8 cellular contexts compared by ENCODE assay signal in genomic region chr11:43879789-43880639, GRCh38. TPM values are rescaled to one million over a fixed set of nuclear protein-coding genes. Genes with fewer than 3 reads are reported as not detected.
DNase-seq lines count a peak whose midpoint lies in the region; FAIRE-seq and TF ChIP-seq lines count a peak whose summit lies in the region.

No MANE protein-coding gene starts in this region.

- peak overlapping the region; percentile 53 for H3K4me2 ChIP-seq in endothelial cell of umbilical vein (ENCODE audit: insufficient read depth, low read length)

- H3K9me1 ChIP-seq in endothelial cell of umbilical vein (replicated peaks; ENCODE audit: control insufficient read depth, extremely low read depth, insufficient read depth, low read length) = no peaks in the 10 kb centered on the region

- H3K27ac Mint-ChIP-seq in osteocyte (ENCODE audit: unreplicated experiment) = peak overlapping the region; percentile 83

- peaks cover 0 to 3% of the 10 kb centered on the region in 2 experiments for H3K36me3 ChIP-seq in endothelial cell of umbilical vein (ENCODE audit: control insufficient read depth in 2 of 2, extremely low read depth in 1 of 2, insufficient read depth in 2 of 2, low read length in 2 of 2)

- no peak for DNase-seq in GM12864 (ENCODE audit: low read depth)
- peak; percentile 13 for DNase-seq in LoVo (ENCODE audit: low spot score)
- no peak for DNase-seq in endothelial cell of umbilical vein (ENCODE audit: low read depth, low spot score)
- DNase-seq in osteocyte (ENCODE audit: extremely low spot score, unreplicated experiment) = no peak
- no peak for DNase-seq in NCI-H526 (lab: John Stamatoyannopoulos, UW)
- no peak for DNase-seq in hepatic stellate cell (ENCODE audit: low spot score)
- no peak for DNase-seq in midbrain (lab: John Stamatoyannopoulos, UW)
- no peak for DNase-seq in NCI-H2081 treated with DMSO at 0.1 percent for 48 hours (lab: John Stamatoyannopoulos, UW)

- TF ChIP-seq POLR2A in endothelial cell of umbilical vein (IDR thresholded peaks at IDR 0.05; ENCODE audit: low read depth, low read length) = no peak

- BruUV-seq in endothelial cell of umbilical vein (replicated peaks; lab: Mats Ljungman, UMichigan) = no TSS peak

- H4K20me1 ChIP-seq in endothelial cell of umbilical vein (replicated peaks; ENCODE audit: control insufficient read depth, extremely low read depth, insufficient read depth, low read length) = no peaks in the 10 kb centered on the region

- POLR2A ChIA-PET in endothelial cell of umbilical vein (lab: Charles Lee) = no interaction called here

- no peak for FAIRE-seq in endothelial cell of umbilical vein (lab: Jason Lieb, UNC)

- CTCF ChIA-PET in endothelial cell of umbilical vein (lab: Charles Lee) = interaction anchor here (1.1 to 1.8 kb wide), 2 partner anchors 10 to 307 kb away, joined by 3 to 17 read pairs; no protein-coding TSS in a partner anchor

- H3K4me1 Mint-ChIP-seq in osteocyte (ENCODE audit: unreplicated experiment) = peaks cover 21% of the 10 kb centered on the region

- H3K9ac ChIP-seq in endothelial cell of umbilical vein (replicated peaks; ENCODE audit: extremely low read depth, insufficient read depth, low read length) = no peak overlapping the region

- H3K27me3 ChIP-seq in endothelial cell of umbilical vein (ENCODE audit: control insufficient read depth in 2 of 2, insufficient read depth in 2 of 2, low read length in 2 of 2) = peaks cover 8 to 12% of the 10 kb centered on the region in 2 experiments

- peaks cover 4% of the 10 kb centered on the region for H3K9me3 Mint-ChIP-seq in osteocyte (ENCODE audit: unreplicated experiment)

- peaks cover 14% of the 10 kb centered on the region for H3K4me1 ChIP-seq in endothelial cell of umbilical vein (ENCODE audit: control insufficient read depth, extremely low read depth, insufficient read depth, low read length)

- H2AFZ ChIP-seq in endothelial cell of umbilical vein (ENCODE audit: low read depth, low read length) = peak overlapping the region; percentile 90

- dilution Hi-C loops in endothelial cell of umbilical vein (cut with MboI; ENCODE audit: extremely low pct_ligation_motif_present, low sequenced_read_pairs) = no loop called here

- intact Hi-C loops in endothelial cell of umbilical vein (cut with micrococcal nuclease) = no loop called here

- H3K9me3 ChIP-seq in endothelial cell of umbilical vein (replicated peaks; ENCODE audit: control insufficient read depth, insufficient read depth, low read length) = no peaks in the 10 kb centered on the region

- TF ChIP-seq CTCF in GM12864 (IDR thresholded peaks at IDR 0.05; ENCODE audit: low read depth, low read length, missing control alignments) = no peak
- no peak for TF ChIP-seq CTCF in endothelial cell of umbilical vein (IDR thresholded peaks at IDR 0.05; ENCODE audit: extremely low read depth in 1 of 2, insufficient read depth in 1 of 2, low read depth in 1 of 2, low read length in 2 of 2)
- TF ChIP-seq CTCF in osteocyte (IDR thresholded peaks at IDR 0.05) = no peak

- H3K4me3 Mint-ChIP-seq in osteocyte (ENCODE audit: unreplicated experiment) = peak overlapping the region; percentile 94

- H3K4me3 ChIP-seq in GM12864 (ENCODE audit: low read depth, low read length) = peak overlapping the region; percentile 80
- peak overlapping the region in 2 of 3 experiments; percentile 20 to 80 for H3K4me3 ChIP-seq in endothelial cell of umbilical vein (replicated peaks in 1 of 3; ENCODE audit: insufficient read depth in 1 of 3, low read depth in 1 of 3, low read length in 3 of 3)

- H3K27me3 Mint-ChIP-seq in osteocyte (ENCODE audit: unreplicated experiment) = peaks cover 24% of the 10 kb centered on the region

- no peak overlapping the region for H3K27ac ChIP-seq in endothelial cell of umbilical vein (ENCODE audit: insufficient read depth, low read depth, low read length)

- H3K36me3 Mint-ChIP-seq in osteocyte (ENCODE audit: unreplicated experiment) = peaks cover 12% of the 10 kb centered on the region

- peaks cover 8% of the 10 kb centered on the region for H3K79me2 ChIP-seq in endothelial cell of umbilical vein (ENCODE audit: control insufficient read depth, insufficient read depth, low read length)

TF ChIP-seq in endothelial cell of umbilical vein, 7 proteins besides CTCF, POLR2A, EP300 and RAD21:
- TF ChIP-seq, protein P1, sequence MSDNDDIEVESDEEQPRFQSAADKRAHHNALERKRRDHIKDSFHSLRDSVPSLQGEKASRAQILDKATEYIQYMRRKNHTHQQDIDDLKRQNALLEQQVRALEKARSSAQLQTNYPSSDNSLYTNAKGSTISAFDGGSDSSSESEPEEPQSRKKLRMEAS (IDR thresholded peaks at IDR 0.05; ENCODE audit: insufficient read depth, insufficient read length) = no peak
- TF ChIP-seq EZH2 (IDR thresholded peaks at IDR 0.05; ENCODE audit: borderline replicate concordance, low read depth, low read length, severe bottlenecking) = peak; percentile 45
- TF ChIP-seq FOS (IDR thresholded peaks at IDR 0.05; ENCODE audit: borderline replicate concordance, insufficient read depth, low read length) = no peak

RNA-seq across cellular contexts. Expression of gene ALKBH3, which starts 0.6 kb away (rescaled TPM):
- total RNA-seq in endothelial cell of umbilical vein (32.3 and 34.7 TPM in 2 replicates), osteocyte (32.4 and 39.6 TPM in 2 replicates)
- 23.0 and 28.0 TPM in 2 replicates for polyA plus RNA-seq in endothelial cell of umbilical vein
- 32.3 and 34.3 TPM in 2 replicates for polyA plus RNA-seq in endothelial cell of umbilical vein (2011; cell fraction: cytosol; rRNA removed)
- 30.4 and 31.7 TPM in 2 replicates for polyA plus RNA-seq in endothelial cell of umbilical vein (2011; cell fraction: nucleus; rRNA removed)
- 27.8 and 34.4 TPM in 2 replicates for polyA plus RNA-seq in endothelial cell of umbilical vein (2012)
- polyA minus RNA-seq in endothelial cell of umbilical vein = 17.7 and 22.7 TPM in 2 replicates
- polyA minus RNA-seq in endothelial cell of umbilical vein (2011; cell fraction: cytosol; rRNA and poly(A)+ RNA removed) = 2.2 TPM
- polyA minus RNA-seq in endothelial cell of umbilical vein (2011; cell fraction: nucleus; rRNA and poly(A)+ RNA removed) = 11.3 and 14.6 TPM in 2 replicates
